Comparison of ENCODE assay signal across 25 cellular contexts in the genomic region with DNA sequence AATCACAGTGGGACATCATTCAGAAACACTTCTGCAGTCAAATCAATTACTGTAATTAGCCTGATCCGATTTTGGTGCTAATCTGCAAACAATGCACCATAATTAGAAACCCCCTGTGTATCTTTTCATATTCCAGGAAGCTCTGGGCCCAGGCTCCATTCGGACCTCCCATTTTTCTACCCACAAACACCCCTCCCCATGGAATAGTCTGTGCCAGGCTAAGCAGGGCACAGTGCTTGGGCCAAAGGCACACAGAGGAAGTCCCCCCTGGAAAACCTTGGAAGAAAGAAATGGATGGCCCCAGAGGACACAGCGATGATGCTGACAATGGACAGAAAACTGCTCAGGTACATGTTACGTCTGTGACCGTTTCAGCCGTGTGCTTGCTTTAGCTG.
"Had no signal": no experiment of that assay in that cellular context is flagged by ENCODE, and none has a peak within 500 bp of the region (broad histone marks: within the 10 kb centered on the region; RNA-seq: fewer than 3 reads in every experiment).

No MANE protein-coding gene starts in this region.

- H3K9me3 ChIP-seq: adrenal gland had no signal

- H3K27me3 ChIP-seq: adrenal gland had no signal

- ATAC-seq: activated CD4-positive, alpha-beta T cell treated with anti-CD3 and anti-CD28 coated beads for 36 hours; K562; Panc1; Right ventricle myocardium inferior had no signal

- H3K4me1 Mint-ChIP-seq: activated CD4-positive, alpha-beta memory T cell treated with anti-CD3 and anti-CD28 coated beads, Interleukin-2, amount 10 ng/mL, durations not matched to agents 7 days and 5 days; activated naive CD8-positive, alpha-beta T cell treated with anti-CD3 and anti-CD28 coated beads, Interleukin-2, amount 10 ng/mL, durations not matched to agents 7 days and 5 days had no signal

- H3K9me3 Mint-ChIP-seq: activated CD4-positive, alpha-beta memory T cell treated with anti-CD3 and anti-CD28 coated beads, Interleukin-2, amount 10 ng/mL, durations not matched to agents 7 days and 5 days; activated naive CD8-positive, alpha-beta T cell treated with anti-CD3 and anti-CD28 coated beads, Interleukin-2, amount 10 ng/mL, durations not matched to agents 7 days and 5 days had no signal

- H3K27ac Mint-ChIP-seq: activated CD4-positive, alpha-beta memory T cell treated with anti-CD3 and anti-CD28 coated beads, Interleukin-2, amount 10 ng/mL, durations not matched to agents 7 days and 5 days; activated CD4-positive, alpha-beta T cell treated with anti-CD3 and anti-CD28 coated beads for 36 hours; activated naive CD8-positive, alpha-beta T cell treated with anti-CD3 and anti-CD28 coated beads, Interleukin-2, amount 10 ng/mL, durations not matched to agents 7 days and 5 days had no signal

- H3K27me3 Mint-ChIP-seq: activated CD4-positive, alpha-beta T cell treated with anti-CD3 and anti-CD28 coated beads for 36 hours had no signal

- H3K36me3 ChIP-seq: adrenal gland had no signal

- DNase-seq: activated CD4-positive, alpha-beta memory T cell treated with anti-CD3 and anti-CD28 coated beads, Interleukin-2, amount 10 ng/mL, durations not matched to agents 7 days and 5 days; activated CD4-positive, alpha-beta T cell treated with anti-CD3 and anti-CD28 coated beads for 36 hours; activated CD4-positive, alpha-beta T cell treated with anti-CD3 and anti-CD28 coated beads, Interleukin-2, amount 50 U/mL, for 1 hour; activated CD4-positive, CD25-positive, alpha-beta regulatory T cell; activated CD8-positive, alpha-beta memory T cell treated with anti-CD3 and anti-CD28 coated beads, Interleukin-2, amount 50 U/mL, for 4 hours; activated naive CD4-positive, alpha-beta T cell treated with anti-CD3 and anti-CD28 coated beads, Interleukin-2, amount 50 U/mL, for 16 hours; activated naive CD8-positive, alpha-beta T cell treated with anti-CD3 and anti-CD28 coated beads, Interleukin-2, amount 10 ng/mL, durations not matched to agents 7 days and 5 days; activated T-cell treated with anti-CD3 and anti-CD28 coated beads, Interleukin-2, amount 50 U/mL, for 1 hour; anterior cingulate cortex; Karpas-422; NCI-H1694; NCI-H2029; NCI-H2107; NCI-H345; NCI-H510A; NCI-H526 treated with DMSO at 0.1 percent for 48 hours; OCI-M1; RPMI8226; T-helper 1 cell had no signal

- H3K4me1 ChIP-seq: adrenal gland had no signal

- H3K27ac ChIP-seq: adrenal gland, SK-N-MC, VCaP had no signal

- H3K36me3 Mint-ChIP-seq: activated naive CD8-positive, alpha-beta T cell treated with anti-CD3 and anti-CD28 coated beads, Interleukin-2, amount 10 ng/mL, durations not matched to agents 7 days and 5 days had no signal

- H3K4me3 ChIP-seq: adrenal gland, K562, SK-N-MC had no signal

- H3K4me3 Mint-ChIP-seq: activated CD4-positive, alpha-beta memory T cell treated with anti-CD3 and anti-CD28 coated beads, Interleukin-2, amount 10 ng/mL, durations not matched to agents 7 days and 5 days; activated CD4-positive, alpha-beta T cell treated with anti-CD3 and anti-CD28 coated beads for 36 hours; activated naive CD8-positive, alpha-beta T cell treated with anti-CD3 and anti-CD28 coated beads, Interleukin-2, amount 10 ng/mL, durations not matched to agents 7 days and 5 days had no signal
